2 cellular contexts compared by ENCODE assay signal in genomic region chr9:137014776-137015539, GRCh38.
TF ChIP-seq lines count a peak whose summit lies in the region.

No MANE protein-coding gene starts in this region.

TF ChIP-seq in HEK293, 187 proteins besides CTCF, POLR2A, EP300 and RAD21:
- TF ChIP-seq ZFHX2 (tag by site-specific recombination; conservative IDR thresholded peaks at IDR 0.05) = no peak
- TF ChIP-seq ZNF302 (tag by site-specific recombination; IDR thresholded peaks at IDR 0.05; ENCODE audit: low read depth) = no peak
- no peak for TF ChIP-seq ZNF629 (tag by site-specific recombination; IDR thresholded peaks at IDR 0.05)
- peak; percentile 83 for TF ChIP-seq ZIC2 (tag by site-specific recombination; IDR thresholded peaks at IDR 0.05)
- no peak for TF ChIP-seq KLF16 (tag by site-specific recombination; IDR thresholded peaks at IDR 0.05)
TF ChIP-seq in HEK293: peak in this region for 1.

TF ChIP-seq in Ishikawa, 13 proteins besides CTCF, POLR2A, EP300 and RAD21:
- TF ChIP-seq TAF1 (IDR thresholded peaks at IDR 0.05; ENCODE audit: low read depth) (no peak), USF1 (IDR thresholded peaks at IDR 0.05) (no peak), TEAD4 (IDR thresholded peaks at IDR 0.05) (no peak), YY1 (IDR thresholded peaks at IDR 0.05; ENCODE audit: low read depth) (no peak), FOXM1 (IDR thresholded peaks at IDR 0.05; ENCODE audit: borderline replicate concordance, low read depth) (no peak), CEBPB (IDR thresholded peaks at IDR 0.05) (no peak), NFIC (IDR thresholded peaks at IDR 0.05) (peak; percentile 76; the same call in 1 of the 2 replicates), MAX (IDR thresholded peaks at IDR 0.05) (peak; percentile 24; the same call in 1 of the 2 replicates), TCF12 (IDR thresholded peaks at IDR 0.05; ENCODE audit: low read depth) (peak; percentile 85; the same call in 1 of the 2 replicates), CREB1 (IDR thresholded peaks at IDR 0.05; ENCODE audit: low read depth) (no peak), REST (IDR thresholded peaks at IDR 0.05; ENCODE audit: low read depth) (no peak), ZBTB7A (IDR thresholded peaks at IDR 0.05; ENCODE audit: low read depth) (no peak), EGR1 (IDR thresholded peaks at IDR 0.05) (no peak)
